29 cellular contexts compared by ENCODE assay signal in the genomic region with DNA sequence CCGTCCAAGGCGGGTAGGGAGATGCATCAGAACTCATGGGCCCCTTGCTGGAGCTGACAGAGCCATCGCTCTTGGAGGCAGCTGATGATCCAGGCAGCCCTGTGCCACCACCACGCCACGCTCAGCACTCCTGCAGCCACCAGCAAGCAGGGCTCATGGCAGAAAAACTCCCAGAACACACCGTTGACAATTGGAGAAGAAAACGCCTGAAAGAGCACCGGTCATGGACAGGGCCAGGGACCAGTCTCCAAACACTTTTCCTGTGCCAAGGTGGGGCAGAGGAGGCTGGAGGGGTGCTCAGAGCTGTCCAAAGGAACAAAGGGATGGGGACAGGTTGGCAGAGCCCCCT.
"Had no signal": no experiment of that assay in that cellular context is flagged by ENCODE, and none has a peak within 500 bp of the region (broad histone marks: within the 10 kb centered on the region; RNA-seq: fewer than 3 reads in every experiment).

No MANE protein-coding gene starts in this region.

- H3K4me1 Mint-ChIP-seq: activated CD4-positive, alpha-beta T cell treated with anti-CD3 and anti-CD28 coated beads, Interleukin-2, amount 10 ng/mL, durations not matched to agents 24 days and 14 days had no signal

- H3K27ac Mint-ChIP-seq: activated CD4-positive, alpha-beta T cell treated with anti-CD3 and anti-CD28 coated beads, Interleukin-2, amount 10 ng/mL, durations not matched to agents 24 days and 14 days; activated naive CD4-positive, alpha-beta T cell treated with anti-CD3 and anti-CD28 coated beads for 36 hours; activated naive CD4-positive, alpha-beta T cell treated with anti-CD3 and anti-CD28 coated beads, Interleukin-2, amount 50 U/mL, for 72 hours; activated T-helper 1 cell treated with anti-CD3 and anti-CD28 coated beads, Interleukin-12 subunit alpha, Interleukin-12 subunit beta, Interleukin-2, Interleukin-4 antibody, amounts not matched to agents 30 ng/mL and 10 ng/mL and 1 ng/mL, durations not matched to agents 14 hours and 24 hours and 36 hours had no signal

- H3K4me2 ChIP-seq: KMS-11 had no signal

- H3K9me3 ChIP-seq: adrenal gland, body of pancreas, breast epithelium, Peyer's patch, SJSA1 had no signal

- H3K27me3 Mint-ChIP-seq: activated CD4-positive, alpha-beta T cell treated with anti-CD3 and anti-CD28 coated beads, Interleukin-2, amount 10 ng/mL, durations not matched to agents 24 days and 14 days had no signal

- DNase-seq: activated CD4-positive, alpha-beta T cell treated with anti-CD3 and anti-CD28 coated beads, Interleukin-2, amount 10 ng/mL, durations not matched to agents 24 days and 14 days; activated CD4-positive, alpha-beta T cell treated with anti-CD3 and anti-CD28 coated beads, Interleukin-2, amount 50 U/mL, for 48 hours; activated CD8-positive, alpha-beta memory T cell treated with anti-CD3 and anti-CD28 coated beads, Interleukin-2, amount 50 U/mL, for 4 hours; activated gamma-delta T cell treated with Interleukin-2 at 50 U/mL for 16 hours; activated naive CD4-positive, alpha-beta T cell treated with anti-CD3 and anti-CD28 coated beads for 36 hours; activated T-cell treated with anti-CD3 and anti-CD28 coated beads for 4 hours; activated T-cell treated with anti-CD3 and anti-CD28 coated beads, Interleukin-2, amount 50 U/mL, for 4 hours; adrenal gland; body of pancreas; MM.1S; MV-4-11; NCI-H1092; NCI-H1436 treated with DMSO at 0.1 percent for 48 hours; NCI-H1694 treated with DMSO at 0.1 percent for 48 hours; NCI-H2029; NCI-H345; NCI-H524 treated with DMSO at 0.1 percent for 48 hours; PC-3; Peyer's patch; RPMI8226; SHP77 treated with DMSO at 0.1 percent for 48 hours; SW 1271 had no signal

- H3K4me3 ChIP-seq: adrenal gland, body of pancreas, breast epithelium, Peyer's patch, SJSA1 had no signal

- H3K4me1 ChIP-seq: adrenal gland, body of pancreas, breast epithelium, Peyer's patch had no signal

- H3K36me3 ChIP-seq: adrenal gland, breast epithelium, Peyer's patch, SJSA1 had no signal

- FAIRE-seq: astrocyte, TTC549 had no signal

- H3K27me3 ChIP-seq: adrenal gland, body of pancreas, Peyer's patch, SJSA1 had no signal

- ATAC-seq: activated naive CD4-positive, alpha-beta T cell treated with anti-CD3 and anti-CD28 coated beads, Interleukin-2, amount 50 U/mL, for 72 hours; activated T-cell treated with anti-CD3 and anti-CD28 coated beads, Interleukin-2, amount 50 U/mL, for 4 hours; body of pancreas; PC-3 had no signal

- H3K4me3 Mint-ChIP-seq: activated CD4-positive, alpha-beta T cell treated with anti-CD3 and anti-CD28 coated beads, Interleukin-2, amount 10 ng/mL, durations not matched to agents 24 days and 14 days; activated naive CD4-positive, alpha-beta T cell treated with anti-CD3 and anti-CD28 coated beads for 36 hours; activated T-cell treated with anti-CD3 and anti-CD28 coated beads, Interleukin-2, amount 50 U/mL, for 4 hours; activated T-helper 1 cell treated with anti-CD3 and anti-CD28 coated beads, Interleukin-12 subunit alpha, Interleukin-12 subunit beta, Interleukin-2, Interleukin-4 antibody, amounts not matched to agents 30 ng/mL and 10 ng/mL and 1 ng/mL, durations not matched to agents 14 hours and 24 hours and 36 hours had no signal

- H3K36me3 Mint-ChIP-seq: activated naive CD4-positive, alpha-beta T cell treated with anti-CD3 and anti-CD28 coated beads, Interleukin-2, amount 50 U/mL, for 72 hours had no signal

- H3K27ac ChIP-seq: adrenal gland, body of pancreas, breast epithelium, KMS-11, Peyer's patch, SJSA1 had no signal

- H3K9me3 Mint-ChIP-seq: activated CD4-positive, alpha-beta T cell treated with anti-CD3 and anti-CD28 coated beads, Interleukin-2, amount 10 ng/mL, durations not matched to agents 24 days and 14 days; activated T-cell treated with anti-CD3 and anti-CD28 coated beads, Interleukin-2, amount 50 U/mL, for 4 hours; activated T-helper 1 cell treated with anti-CD3 and anti-CD28 coated beads, Interleukin-12 subunit alpha, Interleukin-12 subunit beta, Interleukin-2, Interleukin-4 antibody, amounts not matched to agents 30 ng/mL and 10 ng/mL and 1 ng/mL, durations not matched to agents 14 hours and 24 hours and 36 hours had no signal

- H3K9ac ChIP-seq: KMS-11 had no signal
